8 cellular contexts compared by ENCODE assay signal in genomic region chrX:119573840-119574393, GRCh38. TPM values are rescaled to one million over a fixed set of nuclear protein-coding genes. Genes with fewer than 3 reads are reported as not detected.
DNase-seq lines count a peak whose midpoint lies in the region; ATAC-seq, FAIRE-seq and TF ChIP-seq lines count a peak whose summit lies in the region.

No MANE protein-coding gene starts in this region.

- no peaks in the 10 kb centered on the region for H3K9me3 Mint-ChIP-seq in CD8-positive, alpha-beta memory T cell
- no peaks in the 10 kb centered on the region for H3K9me3 Mint-ChIP-seq in activated CD8-positive, alpha-beta T cell treated with anti-CD3 and anti-CD28 coated beads for 36 hours

- peak overlapping the region; percentile 84 to 96 (median 88) for H3K4me3 Mint-ChIP-seq in CD8-positive, alpha-beta memory T cell
- H3K4me3 Mint-ChIP-seq in activated CD8-positive, alpha-beta T cell treated with anti-CD3 and anti-CD28 coated beads for 36 hours: peak overlapping the region; percentile 89

- intact Hi-C loops in activated CD8-positive, alpha-beta T cell treated with anti-CD3 and anti-CD28 coated beads for 36 hours (cut with micrococcal nuclease): no loop called here

- H3K27ac ChIP-seq in CD8-positive, alpha-beta memory T cell (ENCODE audit: low read depth, low read length): peak overlapping the region; percentile 76

- H3K4me1 ChIP-seq in CD8-positive, alpha-beta memory T cell (ENCODE audit: insufficient read depth, low read length): peaks cover 18% of the 10 kb centered on the region

- H3K4me3 ChIP-seq in CD8-positive, alpha-beta memory T cell (ENCODE audit: low read length): peak overlapping the region; percentile 54

- TF ChIP-seq CTCF in activated CD8-positive, alpha-beta T cell treated with anti-CD3 and anti-CD28 coated beads for 36 hours (IDR thresholded peaks at IDR 0.05): no peak

- no peak for DNase-seq in CD8-positive, alpha-beta memory T cell
- DNase-seq in GM19239 (ENCODE audit: insufficient read length, low spot score) (no peak), HPDE6-E6E7 (ENCODE audit: extremely low spot score) (peak; percentile 15), frontal cortex (ENCODE audit: low spot score in 2 of 2) (peak; percentile 18 to 20), occipital lobe (lab: John Stamatoyannopoulos, UW) (peak; percentile 2), GF-D8 (lab: John Stamatoyannopoulos, UW) (no peak), NCI-H1417 (lab: John Stamatoyannopoulos, UW) (no peak)
- no peak for DNase-seq in activated CD8-positive, alpha-beta T cell treated with anti-CD3 and anti-CD28 coated beads for 36 hours

- H3K36me3 ChIP-seq in CD8-positive, alpha-beta memory T cell (ENCODE audit: insufficient read depth, low read length): no peaks in the 10 kb centered on the region

- no peaks in the 10 kb centered on the region for H3K27me3 ChIP-seq in CD8-positive, alpha-beta memory T cell (ENCODE audit: insufficient read depth, low read length, poor library complexity, severe bottlenecking)

- no peaks in the 10 kb centered on the region for H3K9me3 ChIP-seq in CD8-positive, alpha-beta memory T cell (ENCODE audit: low read length)

- peak overlapping the region; percentile 84 to 97 (median 89) for H3K27ac Mint-ChIP-seq in CD8-positive, alpha-beta memory T cell
- H3K27ac Mint-ChIP-seq in activated CD8-positive, alpha-beta T cell treated with anti-CD3 and anti-CD28 coated beads for 36 hours: peak overlapping the region; percentile 90

- peak; percentile 67 for FAIRE-seq in GM19239 (lab: Jason Lieb, UNC)
- FAIRE-seq in frontal cortex (lab: Jason Lieb, UNC): no peak

- POLR2A ChIA-PET in CD8-positive, alpha-beta memory T cell (lab: Charles Lee): interaction anchor here (0.6 to 2.3 kb wide), 3 partner anchors 9 to 113 kb away, joined by 8 to 20 read pairs (median 10); partner anchors contain the start of genes NKRF and STEEP1
- POLR2A ChIA-PET in activated CD8-positive, alpha-beta T cell treated with anti-CD3 and anti-CD28 coated beads for 36 hours (lab: Charles Lee): interaction anchor here (0.8 to 2.0 kb wide), 7 partner anchors 9 to 217 kb away, joined by 3 to 7 read pairs (median 4); partner anchors contain the start of genes NKRF, RPL39 and STEEP1

- H3K36me3 Mint-ChIP-seq in CD8-positive, alpha-beta memory T cell: peaks cover 2 to 16% (median 3%) of the 10 kb centered on the region in 3 donors
- H3K36me3 Mint-ChIP-seq in activated CD8-positive, alpha-beta T cell treated with anti-CD3 and anti-CD28 coated beads for 36 hours (ENCODE audit: low read depth): peaks cover 5% of the 10 kb centered on the region

- ATAC-seq in activated CD8-positive, alpha-beta T cell treated with anti-CD3 and anti-CD28 coated beads for 36 hours: peak; percentile 10

- peaks cover 0 to 4% of the 10 kb centered on the region in 2 donors for H3K27me3 Mint-ChIP-seq in CD8-positive, alpha-beta memory T cell
- no peaks in the 10 kb centered on the region for H3K27me3 Mint-ChIP-seq in activated CD8-positive, alpha-beta T cell treated with anti-CD3 and anti-CD28 coated beads for 36 hours

- CTCF ChIA-PET in CD8-positive, alpha-beta memory T cell (lab: Charles Lee): interaction anchor here (1.0 kb wide), 1 partner anchor 156 kb away, joined by 3 read pairs; no protein-coding TSS in a partner anchor
- CTCF ChIA-PET in activated CD8-positive, alpha-beta T cell treated with anti-CD3 and anti-CD28 coated beads for 36 hours (lab: Charles Lee): interaction anchor here (1.6 kb wide), 1 partner anchor 58 kb away, joined by 4 read pairs; no protein-coding TSS in a partner anchor

- peaks cover 11 to 36% (median 15%) of the 10 kb centered on the region in 3 donors for H3K4me1 Mint-ChIP-seq in CD8-positive, alpha-beta memory T cell
- H3K4me1 Mint-ChIP-seq in activated CD8-positive, alpha-beta T cell treated with anti-CD3 and anti-CD28 coated beads for 36 hours (ENCODE audit: low read depth): peaks cover 17% of the 10 kb centered on the region

RNA-seq across cellular contexts. Expression of gene UBE2A, which starts 0.4 kb away (rescaled TPM):
- total RNA-seq in CD8-positive, alpha-beta memory T cell: 10 to 100 TPM; 67.7 to 70.8 TPM
- polyA plus RNA-seq in CD8-positive, alpha-beta memory T cell: 50.1 TPM
- 10 to 100 TPM; 50.9 to 52.4 TPM for total RNA-seq in activated CD8-positive, alpha-beta T cell treated with anti-CD3 and anti-CD28 coated beads for 36 hours
- total RNA-seq in frontal cortex (22.4 TPM), occipital lobe (28.1 TPM)

RNA-seq across cellular contexts. Expression of gene STEEP1, which starts 8.7 kb away (rescaled TPM):
- total RNA-seq in CD8-positive, alpha-beta memory T cell: 10 to 100 TPM; 30.9 to 33.0 TPM
- 19.2 TPM for polyA plus RNA-seq in CD8-positive, alpha-beta memory T cell
- total RNA-seq in activated CD8-positive, alpha-beta T cell treated with anti-CD3 and anti-CD28 coated beads for 36 hours: 10 to 100 TPM; 18.2 to 19.2 TPM
- total RNA-seq in frontal cortex (35.1 TPM), occipital lobe (28.1 TPM)

RNA-seq across cellular contexts. Expression of gene NKRF, which starts 32.3 kb away (rescaled TPM):
- 10 to 100 TPM; 27.2 to 28.4 TPM for total RNA-seq in CD8-positive, alpha-beta memory T cell
- 7.5 TPM for polyA plus RNA-seq in CD8-positive, alpha-beta memory T cell
- total RNA-seq in activated CD8-positive, alpha-beta T cell treated with anti-CD3 and anti-CD28 coated beads for 36 hours: 10 to 100 TPM; 22.3 to 23.5 TPM
- total RNA-seq in frontal cortex (15.1 TPM), occipital lobe (14.0 TPM)

Comparison
In these comparisons a context has a peak if more than half of its experiments do, and no peak if none do; other contexts are left out.
1. DNase-seq: peak in HPDE6-E6E7 (single experiment), frontal cortex (2 of 2) and occipital lobe (single experiment); none in CD8-positive, alpha-beta memory T cell (0 of 5), GM19239 (single experiment), activated CD8-positive, alpha-beta T cell treated with anti-CD3 and anti-CD28 coated beads for 36 hours (single experiment), GF-D8 (single experiment) and NCI-H1417 (0 of 3).